ENCODE assay signal across 8 cellular contexts in the genomic region with DNA sequence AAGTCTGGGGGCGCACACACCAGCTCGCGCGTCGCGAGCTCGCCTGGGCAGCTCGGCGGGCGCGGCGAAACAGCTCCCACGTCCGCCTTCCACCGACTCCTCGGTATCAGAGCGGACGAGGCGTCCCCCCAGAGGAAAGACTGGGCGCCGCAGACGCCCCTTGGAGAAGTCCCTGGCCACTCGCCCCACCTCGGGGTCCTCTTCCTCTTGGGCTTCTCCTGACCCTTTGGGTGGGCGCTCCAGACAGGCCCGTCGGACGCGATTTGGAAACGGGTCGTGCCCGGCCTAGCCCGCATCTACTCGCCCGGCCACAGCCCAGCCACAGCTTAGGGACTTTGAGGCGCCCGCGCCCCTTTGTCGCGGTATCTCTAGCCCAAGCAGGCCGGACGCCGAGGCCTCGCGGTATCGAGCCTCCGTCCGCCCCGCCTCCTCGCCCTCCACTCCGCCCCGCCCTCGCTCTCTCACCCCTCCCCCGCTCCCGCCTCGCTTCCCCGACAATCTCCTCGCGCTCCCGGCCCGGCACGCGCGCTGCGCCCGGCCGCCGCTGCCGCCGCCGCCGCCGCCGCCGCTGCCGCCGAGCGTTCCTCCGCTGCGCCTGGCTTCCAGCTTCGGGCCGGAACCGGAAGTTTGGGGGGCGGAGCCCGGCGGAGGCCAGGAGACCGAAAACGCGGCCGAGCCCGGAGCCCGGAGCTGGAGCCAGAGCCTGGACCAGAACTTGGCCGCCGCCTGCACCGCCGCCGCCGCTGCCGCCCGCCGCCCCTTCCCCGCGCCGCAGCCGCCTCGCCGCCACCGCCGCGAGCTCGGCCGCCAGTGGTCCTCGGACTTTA. TPM values are rescaled to one million over a fixed set of nuclear protein-coding genes. Genes with fewer than 3 reads are reported as not detected.
A peak's percentile ranks its signal among the peaks of the same experiment; 100 is the strongest.
DNase-seq lines count a peak whose midpoint lies in the region; ATAC-seq, FAIRE-seq and TF ChIP-seq lines count a peak whose summit lies in the region.

No MANE protein-coding gene starts in this region.

- no peaks in the 10 kb centered on the region for H3K36me3 ChIP-seq in astrocyte (ENCODE audit: insufficient read depth, low read length)

- TF ChIP-seq CTCF in astrocyte (IDR thresholded peaks at IDR 0.05; ENCODE audit: insufficient read depth, low read depth, low read length): no peak

- H3K4me3 Mint-ChIP-seq in astrocyte (ENCODE audit: unreplicated experiment): peak overlapping the region; percentile 96

- DNase-seq in NCI-H146 treated with DMSO at 0.1 percent for 48 hours (lab: John Stamatoyannopoulos, UW; ENCODE audit: unreplicated experiment): peak; percentile 46
- DNase-seq in T-helper 9 cell: peak; percentile 84
- peak; percentile 79 for DNase-seq in astrocyte (ENCODE audit: low read depth)
- peak; percentile 92 for DNase-seq in hepatic stellate cell (ENCODE audit: low spot score)
- peak; percentile 87 for DNase-seq in putamen (ENCODE audit: low spot score)
- DNase-seq in urothelium cell line (ENCODE audit: low spot score): peak; percentile 90

- FAIRE-seq in astrocyte (lab: Jason Lieb, UNC) (no peak), urothelium cell line (lab: Jason Lieb, UNC) (peak; percentile 69)

- peak overlapping the region; percentile 99 for H3K4me2 ChIP-seq in astrocyte (ENCODE audit: low read length)

- H4K20me1 ChIP-seq in astrocyte (ENCODE audit: insufficient read depth, low read length): peaks cover 34% of the 10 kb centered on the region

- H3K79me2 ChIP-seq in astrocyte (ENCODE audit: insufficient read depth, low read length): peaks cover 39% of the 10 kb centered on the region

- peak overlapping the region; percentile 86 for H2AFZ ChIP-seq in astrocyte (ENCODE audit: low read depth, low read length)

- H3K4me1 ChIP-seq in astrocyte (ENCODE audit: insufficient read depth, low read length): peaks cover 8% of the 10 kb centered on the region

- H3K36me3 Mint-ChIP-seq in astrocyte (ENCODE audit: low read depth, unreplicated experiment): no peaks in the 10 kb centered on the region

- peak overlapping the region; percentile 92 for H3K27ac ChIP-seq in astrocyte (ENCODE audit: low read depth, low read length)

- ATAC-seq in GM18502 (IDR thresholded peaks at IDR 0.05; ENCODE audit: poor library complexity, unreplicated experiment): peak; percentile 79
- peak; percentile 71 for ATAC-seq in HG02884 (IDR thresholded peaks at IDR 0.05; ENCODE audit: unreplicated experiment)

- no peaks in the 10 kb centered on the region for H3K9me3 ChIP-seq in astrocyte (ENCODE audit: insufficient read depth, low read depth, low read length)

- H3K27me3 ChIP-seq in astrocyte (ENCODE audit: insufficient read depth, low read length): no peaks in the 10 kb centered on the region

- H3K9me3 Mint-ChIP-seq in astrocyte (ENCODE audit: unreplicated experiment): no peaks in the 10 kb centered on the region

- no peaks in the 10 kb centered on the region for H3K27me3 Mint-ChIP-seq in astrocyte (ENCODE audit: low read depth, unreplicated experiment)

- peaks cover 18% of the 10 kb centered on the region for H3K4me1 Mint-ChIP-seq in astrocyte (ENCODE audit: low read depth, unreplicated experiment)

- H3K27ac Mint-ChIP-seq in astrocyte (ENCODE audit: unreplicated experiment): peak overlapping the region; percentile 87

- H3K9ac ChIP-seq in astrocyte (ENCODE audit: low read length): peak overlapping the region; percentile 95

- H3K4me3 ChIP-seq in astrocyte (ENCODE audit: insufficient read depth, low read depth, low read length): peak overlapping the region; percentile 93

RNA-seq across cellular contexts. Expression of a gene that starts 0.8 kb away (rescaled TPM):
- total RNA-seq in astrocyte: 22.6 and 25.2 TPM in 2 replicates

Comparison
In these comparisons a context has a peak if more than half of its experiments do, and no peak if none do; other contexts are left out.
1. Peak in every context shown above with its lines: DNase-seq, ATAC-seq, H3K4me3 ChIP-seq and H3K27ac ChIP-seq.